Comparison of ENCODE assay signal across 16 cellular contexts in genomic region chr7:43491984-43492383, GRCh38.
A peak's percentile ranks its signal among the peaks of the same experiment; 100 is the strongest.
DNase-seq lines count a peak whose midpoint lies in the region; ATAC-seq, FAIRE-seq and TF ChIP-seq lines count a peak whose summit lies in the region.
"Had no signal": no experiment of that assay in that cellular context is flagged by ENCODE, and none has a peak within 500 bp of the region (broad histone marks: within the 10 kb centered on the region; RNA-seq: fewer than 3 reads in every experiment).

No MANE protein-coding gene starts in this region.

- TF ChIP-seq CTCF in fibroblast of mammary gland (conservative IDR thresholded peaks at IDR 0.05; ENCODE audit: control insufficient read depth, insufficient read depth, low read depth, low read length) (no peak), stomach (IDR thresholded peaks at IDR 0.05) (no peak)

- peaks cover 12% of the 10 kb centered on the region for H3K36me3 Mint-ChIP-seq in T-helper 17 cell (ENCODE audit: low read depth)
- no peaks in the 10 kb centered on the region for H3K36me3 Mint-ChIP-seq in stimulated activated memory B cell treated with anti-CD40 and anti-IgM and Interleukin-4, amounts not matched to agents 10 μg/mL and 1 μg/mL and 100 μg/mL, for 72 hours
- H3K36me3 Mint-ChIP-seq: natural killer cell had no signal

- TF ChIP-seq EP300 in stomach (IDR thresholded peaks at IDR 0.05) = no peak

- H3K27ac ChIP-seq in stomach (no peak overlapping the region), substantia nigra (ENCODE audit: low read depth, low read length, poor library complexity, severe bottlenecking) (no peak overlapping the region)
- H3K27ac ChIP-seq: body of pancreas, esophagus squamous epithelium, right lobe of liver had no signal

- no peak overlapping the region for H3K27ac Mint-ChIP-seq in T-helper 17 cell
- no peak overlapping the region for H3K27ac Mint-ChIP-seq in stimulated activated memory B cell treated with anti-CD40 and anti-IgM and Interleukin-4, amounts not matched to agents 10 μg/mL and 1 μg/mL and 100 μg/mL, for 72 hours
- H3K27ac Mint-ChIP-seq: activated T-helper 1 cell treated with anti-CD3 and anti-CD28 coated beads, Interleukin-12 subunit alpha, Interleukin-12 subunit beta, Interleukin-2, Interleukin-4 antibody, amounts not matched to agents 30 ng/mL and 10 ng/mL and 1 ng/mL, durations not matched to agents 14 hours and 24 hours and 36 hours; natural killer cell had no signal

- peak overlapping the region; percentile 25 for H3K4me3 Mint-ChIP-seq in T-helper 17 cell
- H3K4me3 Mint-ChIP-seq in stimulated activated memory B cell treated with anti-CD40 and anti-IgM and Interleukin-4, amounts not matched to agents 10 μg/mL and 1 μg/mL and 100 μg/mL, for 72 hours = no peak overlapping the region
- H3K4me3 Mint-ChIP-seq: activated T-helper 1 cell treated with anti-CD3 and anti-CD28 coated beads, Interleukin-12 subunit alpha, Interleukin-12 subunit beta, Interleukin-2, Interleukin-4 antibody, amounts not matched to agents 30 ng/mL and 10 ng/mL and 1 ng/mL, durations not matched to agents 14 hours and 24 hours and 36 hours; natural killer cell had no signal

- peak; percentile 89 for FAIRE-seq in H54 (lab: Jason Lieb, UNC)
- FAIRE-seq: islet of Langerhans had no signal

- TF ChIP-seq POLR2A in H54 (IDR thresholded peaks at IDR 0.05; ENCODE audit: low read depth, low read length) = no peak
- TF ChIP-seq POLR2A in stomach (IDR thresholded peaks at IDR 0.05) = no peak

- no peak for ATAC-seq in T-helper 17 cell
- ATAC-seq in stimulated activated memory B cell treated with anti-CD40 and anti-IgM and Interleukin-4, amounts not matched to agents 10 μg/mL and 1 μg/mL and 100 μg/mL, for 72 hours = no peak
- ATAC-seq: body of pancreas, natural killer cell had no signal

- intact Hi-C loops in stomach (cut with DNase I; ENCODE audit: low total_unique reads) = no loop called here

- H3K36me3 ChIP-seq in stomach = no peaks in the 10 kb centered on the region
- H3K36me3 ChIP-seq: esophagus squamous epithelium, right lobe of liver had no signal

- peak; percentile 77 for DNase-seq in H54 (ENCODE audit: insufficient read length, low spot score)
- DNase-seq in T-helper 17 cell = no peak
- peak; percentile 86 for DNase-seq in fibroblast of mammary gland (ENCODE audit: low read depth)
- peak; percentile 32 for DNase-seq in smooth muscle cell of the brain vasculature (ENCODE audit: low read depth, low spot score)
- DNase-seq in stomach = no peak
- no peak for DNase-seq in substantia nigra (lab: John Stamatoyannopoulos, UW)
- DNase-seq: activated CD4-positive, alpha-beta T cell treated with anti-CD3 and anti-CD28 coated beads for 48 hours; body of pancreas; Caco-2; esophagus squamous epithelium; natural killer cell; NCI-H1105; right lobe of liver had no signal

- no peaks in the 10 kb centered on the region for H3K9me3 Mint-ChIP-seq in stimulated activated memory B cell treated with anti-CD40 and anti-IgM and Interleukin-4, amounts not matched to agents 10 μg/mL and 1 μg/mL and 100 μg/mL, for 72 hours
- H3K9me3 Mint-ChIP-seq: activated T-helper 1 cell treated with anti-CD3 and anti-CD28 coated beads, Interleukin-12 subunit alpha, Interleukin-12 subunit beta, Interleukin-2, Interleukin-4 antibody, amounts not matched to agents 30 ng/mL and 10 ng/mL and 1 ng/mL, durations not matched to agents 14 hours and 24 hours and 36 hours; natural killer cell had no signal

- WGBS in stomach, 5 donors = 39 to 72% (median 66%) methylated on average over 2 of the region's 2 CpGs

- peaks cover 31% of the 10 kb centered on the region for H3K27me3 Mint-ChIP-seq in T-helper 17 cell
- H3K27me3 Mint-ChIP-seq in stimulated activated memory B cell treated with anti-CD40 and anti-IgM and Interleukin-4, amounts not matched to agents 10 μg/mL and 1 μg/mL and 100 μg/mL, for 72 hours = no peaks in the 10 kb centered on the region

- no peaks in the 10 kb centered on the region for H3K27me3 ChIP-seq in stomach
- H3K27me3 ChIP-seq: body of pancreas, esophagus squamous epithelium, right lobe of liver had no signal

- no peak overlapping the region for H3K4me3 ChIP-seq in fibroblast of mammary gland (ENCODE audit: control insufficient read depth, low read depth, low read length)
- H3K4me3 ChIP-seq in stomach = no peak overlapping the region
- H3K4me3 ChIP-seq: body of pancreas, esophagus squamous epithelium, right lobe of liver had no signal

- H3K4me1 ChIP-seq in stomach = no peaks in the 10 kb centered on the region

- H3K4me1 Mint-ChIP-seq in T-helper 17 cell = no peaks in the 10 kb centered on the region
- H3K4me1 Mint-ChIP-seq in stimulated activated memory B cell treated with anti-CD40 and anti-IgM and Interleukin-4, amounts not matched to agents 10 μg/mL and 1 μg/mL and 100 μg/mL, for 72 hours = peaks cover 16% of the 10 kb centered on the region
- H3K4me1 Mint-ChIP-seq: natural killer cell had no signal

- no peaks in the 10 kb centered on the region for H3K9me3 ChIP-seq in T-helper 17 cell (ENCODE audit: control insufficient read depth, low read length, poor library complexity, severe bottlenecking)
- no peaks in the 10 kb centered on the region for H3K9me3 ChIP-seq in stomach
- H3K9me3 ChIP-seq: body of pancreas, Caco-2, esophagus squamous epithelium, right lobe of liver had no signal

Comparison
In these comparisons a context has a peak if more than half of its experiments do, and no peak if none do; other contexts are left out.
1. DNase-seq: peak in H54 (single experiment), fibroblast of mammary gland (single experiment) and smooth muscle cell of the brain vasculature (single experiment); none in T-helper 17 cell (0 of 3), stomach (single experiment) and substantia nigra (0 of 49).